ENCODE assay signal across 1 cellular context in the genomic region with DNA sequence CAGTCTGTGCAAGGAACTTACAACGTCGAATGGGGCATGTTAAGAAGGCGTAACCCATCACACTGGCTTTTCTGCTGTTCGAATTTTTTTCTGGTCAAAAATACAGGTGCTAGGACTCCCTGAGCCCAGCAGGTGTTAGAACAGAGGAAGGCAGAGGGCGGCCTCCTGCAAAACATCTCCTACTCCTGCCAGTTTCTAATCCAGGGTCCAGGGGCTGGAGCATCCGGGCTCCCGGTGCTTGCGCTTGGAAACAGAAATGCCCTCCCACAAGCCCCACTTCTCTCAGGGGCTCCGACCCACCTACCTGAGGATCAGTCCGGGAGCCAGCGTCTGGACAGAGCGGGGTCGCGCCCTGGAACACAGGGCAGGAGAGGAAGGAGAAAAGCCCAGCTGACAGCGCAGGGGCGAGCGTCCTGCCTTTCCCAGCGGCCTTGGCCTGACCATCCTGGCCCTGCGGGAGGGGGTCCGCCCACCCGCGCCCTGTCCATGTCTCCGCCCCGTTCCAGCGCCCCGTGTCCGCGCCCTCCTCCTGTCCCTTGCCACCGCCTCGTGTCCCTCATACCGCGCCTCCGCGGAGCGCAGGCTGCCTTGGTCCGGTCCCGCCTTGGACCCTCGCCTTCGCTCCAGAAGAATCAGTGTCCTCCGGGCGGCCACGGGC.
TF ChIP-seq lines count a peak whose summit lies in the region.

No MANE protein-coding gene starts in this region.

TF ChIP-seq in K562, 482 proteins besides CTCF, POLR2A, EP300 and RAD21:
- TF ChIP-seq L3MBTL2 (IDR thresholded peaks at IDR 0.05), result no peak
- TF ChIP-seq, protein P1, sequence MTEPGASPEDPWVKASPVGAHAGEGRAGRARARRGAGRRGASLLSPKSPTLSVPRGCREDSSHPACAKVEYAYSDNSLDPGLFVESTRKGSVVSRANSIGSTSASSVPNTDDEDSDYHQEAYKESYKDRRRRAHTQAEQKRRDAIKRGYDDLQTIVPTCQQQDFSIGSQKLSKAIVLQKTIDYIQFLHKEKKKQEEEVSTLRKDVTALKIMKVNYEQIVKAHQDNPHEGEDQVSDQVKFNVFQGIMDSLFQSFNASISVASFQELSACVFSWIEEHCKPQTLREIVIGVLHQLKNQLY (CRISPR knock-in tag; conservative IDR thresholded peaks at IDR 0.05), result no peak
- TF ChIP-seq NCOA4 (IDR thresholded peaks at IDR 0.05; ENCODE audit: partially characterized antibody), result no peak
- TF ChIP-seq GTF2E2 (tag; IDR thresholded peaks at IDR 0.05), result no peak
- TF ChIP-seq HNRNPK (IDR thresholded peaks at IDR 0.05; ENCODE audit: low read depth, low read length, poor library complexity, severe bottlenecking), result no peak
- no peak for TF ChIP-seq ZNF24 (IDR thresholded peaks at IDR 0.05)
- TF ChIP-seq MAFF (IDR thresholded peaks at IDR 0.05; ENCODE audit: low read length), result no peak
- TF ChIP-seq PCBP2 (IDR thresholded peaks at IDR 0.05; ENCODE audit: low read depth, low read length, poor library complexity, severe bottlenecking), result no peak
- TF ChIP-seq ELF1 (tag; IDR thresholded peaks at IDR 0.05), result no peak
